8 cellular contexts compared by ENCODE assay signal in genomic region chr6:132798820-132799538, GRCh38. TPM values are rescaled to one million over a fixed set of nuclear protein-coding genes. Genes with fewer than 3 reads are reported as not detected.
DNase-seq lines count a peak whose midpoint lies in the region; ATAC-seq and TF ChIP-seq lines count a peak whose summit lies in the region.

No MANE protein-coding gene starts in this region.

- no peak overlapping the region for H3K4me3 ChIP-seq in endocrine pancreas (ENCODE audit: control insufficient read depth, insufficient read depth, low read length)

- no peaks in the 10 kb centered on the region for H3K36me3 ChIP-seq in endocrine pancreas (ENCODE audit: control insufficient read depth, insufficient read depth, low read length)

- TF ChIP-seq CTCF in mesothelial cell of epicardium (IDR thresholded peaks at IDR 0.05; ENCODE audit: unreplicated experiment) = no peak

- H3K4me1 ChIP-seq in endocrine pancreas (ENCODE audit: control insufficient read depth, insufficient read depth, low read length) = no peaks in the 10 kb centered on the region

- no peaks in the 10 kb centered on the region for H3K9me3 Mint-ChIP-seq in activated CD8-positive, alpha-beta T cell treated with anti-CD3 and anti-CD28 coated beads, Interleukin-2, amount 10 ng/mL, durations not matched to agents 7 days and 5 days (ENCODE audit: insufficient read depth)
- H3K9me3 Mint-ChIP-seq in mesothelial cell of epicardium = peaks cover 15% of the 10 kb centered on the region
- H3K9me3 Mint-ChIP-seq in stimulated activated effector memory CD8-positive, alpha-beta T cell treated with anti-CD3 and anti-CD28 coated beads, Interleukin-12 subunit alpha, Interleukin-12 subunit beta, amount 100 ng/mL, for 72 hours = no peaks in the 10 kb centered on the region

- H3K9me3 ChIP-seq in endocrine pancreas (ENCODE audit: control insufficient read depth, low read length) = no peaks in the 10 kb centered on the region

- POLR2A ChIA-PET in activated CD8-positive, alpha-beta T cell treated with anti-CD3 and anti-CD28 coated beads, Interleukin-2, amount 10 ng/mL, durations not matched to agents 7 days and 5 days (lab: Charles Lee) = interaction anchor here (1.3 to 5.0 kb wide), 2 partner anchors 15 to 36 kb away, joined by 7 to 80 read pairs; partner anchors contain the start of gene RPS12

- H3K36me3 Mint-ChIP-seq in activated CD8-positive, alpha-beta T cell treated with anti-CD3 and anti-CD28 coated beads, Interleukin-2, amount 10 ng/mL, durations not matched to agents 7 days and 5 days (ENCODE audit: low read depth) = peaks cover 8% of the 10 kb centered on the region
- H3K36me3 Mint-ChIP-seq in mesothelial cell of epicardium = peaks cover 6% of the 10 kb centered on the region
- no peaks in the 10 kb centered on the region for H3K36me3 Mint-ChIP-seq in stimulated activated effector memory CD8-positive, alpha-beta T cell treated with anti-CD3 and anti-CD28 coated beads, Interleukin-12 subunit alpha, Interleukin-12 subunit beta, amount 100 ng/mL, for 72 hours

- peak overlapping the region; percentile 19 for H3K9ac ChIP-seq in endocrine pancreas (ENCODE audit: control insufficient read depth, insufficient read depth, low read length)

- peaks cover 2% of the 10 kb centered on the region for H3K27me3 Mint-ChIP-seq in activated CD8-positive, alpha-beta T cell treated with anti-CD3 and anti-CD28 coated beads, Interleukin-2, amount 10 ng/mL, durations not matched to agents 7 days and 5 days (ENCODE audit: low read depth)
- H3K27me3 Mint-ChIP-seq in mesothelial cell of epicardium (ENCODE audit: low read depth) = no peaks in the 10 kb centered on the region

- no peak overlapping the region for H3K27ac Mint-ChIP-seq in activated CD8-positive, alpha-beta T cell treated with anti-CD3 and anti-CD28 coated beads, Interleukin-2, amount 10 ng/mL, durations not matched to agents 7 days and 5 days
- H3K27ac Mint-ChIP-seq in mesothelial cell of epicardium = peak overlapping the region; percentile 67
- no peak overlapping the region for H3K27ac Mint-ChIP-seq in stimulated activated effector memory CD8-positive, alpha-beta T cell treated with anti-CD3 and anti-CD28 coated beads, Interleukin-12 subunit alpha, Interleukin-12 subunit beta, amount 100 ng/mL, for 72 hours

- H3K4me1 Mint-ChIP-seq in activated CD8-positive, alpha-beta T cell treated with anti-CD3 and anti-CD28 coated beads, Interleukin-2, amount 10 ng/mL, durations not matched to agents 7 days and 5 days (ENCODE audit: low read depth) = peaks cover 10% of the 10 kb centered on the region
- H3K4me1 Mint-ChIP-seq in mesothelial cell of epicardium = peaks cover 14% of the 10 kb centered on the region
- peaks cover 6% of the 10 kb centered on the region for H3K4me1 Mint-ChIP-seq in stimulated activated effector memory CD8-positive, alpha-beta T cell treated with anti-CD3 and anti-CD28 coated beads, Interleukin-12 subunit alpha, Interleukin-12 subunit beta, amount 100 ng/mL, for 72 hours

- H3K4me3 Mint-ChIP-seq in activated CD8-positive, alpha-beta T cell treated with anti-CD3 and anti-CD28 coated beads, Interleukin-2, amount 10 ng/mL, durations not matched to agents 7 days and 5 days = no peak overlapping the region
- H3K4me3 Mint-ChIP-seq in mesothelial cell of epicardium = no peak overlapping the region
- no peak overlapping the region for H3K4me3 Mint-ChIP-seq in stimulated activated effector memory CD8-positive, alpha-beta T cell treated with anti-CD3 and anti-CD28 coated beads, Interleukin-12 subunit alpha, Interleukin-12 subunit beta, amount 100 ng/mL, for 72 hours

- ATAC-seq in HG03354 (IDR thresholded peaks at IDR 0.05; ENCODE audit: poor library complexity, severe bottlenecking, unreplicated experiment) = peak; percentile 94
- peak; percentile 86 for ATAC-seq in activated CD8-positive, alpha-beta T cell treated with anti-CD3 and anti-CD28 coated beads, Interleukin-2, amount 10 ng/mL, durations not matched to agents 7 days and 5 days
- ATAC-seq in stimulated activated effector memory CD8-positive, alpha-beta T cell treated with anti-CD3 and anti-CD28 coated beads, Interleukin-12 subunit alpha, Interleukin-12 subunit beta, amount 100 ng/mL, for 72 hours = peak; percentile 89

- CTCF ChIA-PET in activated CD8-positive, alpha-beta T cell treated with anti-CD3 and anti-CD28 coated beads, Interleukin-2, amount 10 ng/mL, durations not matched to agents 7 days and 5 days (lab: Charles Lee) = interaction anchor here (0.7 to 5.6 kb wide), 19 partner anchors 8 to 519 kb away, joined by 3 to 102 read pairs (median 5); partner anchors contain the start of genes RPS12 and STX7

- no peaks in the 10 kb centered on the region for H3K27me3 ChIP-seq in endocrine pancreas (ENCODE audit: control insufficient read depth, insufficient read depth, low read length)

- DNase-seq in CD1c-positive myeloid dendritic cell (ENCODE audit: extremely low spot score) (peak; percentile 62), GM19240 (ENCODE audit: insufficient read length, low spot score) (peak; percentile 14), NCI-H748 (lab: John Stamatoyannopoulos, UW; ENCODE audit: unreplicated experiment) (peak; percentile 89), mesothelial cell of epicardium (ENCODE audit: low spot score in 2 of 2, unreplicated experiment in 2 of 2) (peak in 1 of 2 experiments; percentile 71)
- DNase-seq in activated CD8-positive, alpha-beta T cell treated with anti-CD3 and anti-CD28 coated beads, Interleukin-2, amount 10 ng/mL, durations not matched to agents 7 days and 5 days = peak; percentile 75
- peak; percentile 32 to 74 for DNase-seq in stimulated activated effector memory CD8-positive, alpha-beta T cell treated with anti-CD3 and anti-CD28 coated beads, Interleukin-12 subunit alpha, Interleukin-12 subunit beta, amount 100 ng/mL, for 72 hours (ENCODE audit: low spot score in 2 of 2)

RNA-seq across cellular contexts. Expression of gene SLC18B1, which starts 0.5 kb away (rescaled TPM):
- 1 to 10 TPM; 6.0 to 6.3 TPM for total RNA-seq in activated CD8-positive, alpha-beta T cell treated with anti-CD3 and anti-CD28 coated beads, Interleukin-2, amount 10 ng/mL, durations not matched to agents 7 days and 5 days
- 24.2 to 26.2 TPM (median 25.3 TPM) in 3 replicates for total RNA-seq in mesothelial cell of epicardium

RNA-seq across cellular contexts. Expression of gene RPS12, which starts 15.4 kb away (rescaled TPM):
- 1,000 to 10,000 TPM; 1,299 to 1,346 TPM for total RNA-seq in activated CD8-positive, alpha-beta T cell treated with anti-CD3 and anti-CD28 coated beads, Interleukin-2, amount 10 ng/mL, durations not matched to agents 7 days and 5 days
- total RNA-seq in mesothelial cell of epicardium = 1,038 to 1,060 TPM (median 1,056 TPM) in 3 replicates

RNA-seq across cellular contexts. Expression of gene VNN2, which starts 41.3 kb away (rescaled TPM):
- 10 to 100 TPM; 16.3 to 16.8 TPM for total RNA-seq in activated CD8-positive, alpha-beta T cell treated with anti-CD3 and anti-CD28 coated beads, Interleukin-2, amount 10 ng/mL, durations not matched to agents 7 days and 5 days
- not detected in 3 replicates for total RNA-seq in mesothelial cell of epicardium

Comparison
In these comparisons a context has a peak if more than half of its experiments do, and no peak if none do; other contexts are left out.
1. RNA of gene VNN2, which starts 41.3 kb away (total RNA-seq): 16.3 to 16.8 TPM in activated CD8-positive, alpha-beta T cell treated with anti-CD3 and anti-CD28 coated beads, Interleukin-2, amount 10 ng/mL, durations not matched to agents 7 days and 5 days; not detected in mesothelial cell of epicardium; every median in the first group is over 10 times any median in the second.
2. Peak in every context shown above with its lines, with median percentiles within 50 percentile points of each other: ATAC-seq.